ENCODE assay signal across 1 cellular context in the genomic region with DNA sequence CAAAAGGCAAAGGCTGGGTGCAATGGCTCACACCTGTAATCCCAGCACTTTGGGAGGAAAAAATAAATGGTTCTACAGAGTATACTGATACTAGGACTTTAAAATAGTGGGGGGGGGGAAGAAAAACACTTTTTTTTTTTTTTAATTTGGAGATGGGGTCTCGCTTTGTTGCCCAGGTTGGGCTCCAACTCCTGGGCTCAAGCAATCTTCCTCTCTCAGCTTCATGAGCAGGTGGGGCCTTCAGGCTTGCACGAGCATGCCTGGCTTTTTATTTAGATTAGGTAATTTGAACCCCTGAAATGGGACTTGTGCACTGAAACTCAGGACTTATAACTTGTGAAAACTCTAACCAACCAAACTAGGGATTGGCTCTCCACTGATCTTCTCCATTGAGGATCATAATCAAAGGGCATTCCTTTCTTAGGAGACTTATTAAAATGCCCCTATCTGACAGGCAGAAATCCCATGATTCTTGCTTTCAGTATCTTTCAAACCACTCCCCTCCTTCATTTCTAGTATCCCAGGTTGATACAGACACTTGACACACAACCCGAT.
TF ChIP-seq lines count a peak whose summit lies in the region.

No MANE protein-coding gene starts in this region.

TF ChIP-seq in GM12878, 131 proteins besides CTCF, POLR2A, EP300 and RAD21:
- TF ChIP-seq POLR2AphosphoS5 (IDR thresholded peaks at IDR 0.05; ENCODE audit: low read length) = 0 out of 2 replicates have a peak, but pooled peaks have one; percentile 10
- TF ChIP-seq, protein P1, sequence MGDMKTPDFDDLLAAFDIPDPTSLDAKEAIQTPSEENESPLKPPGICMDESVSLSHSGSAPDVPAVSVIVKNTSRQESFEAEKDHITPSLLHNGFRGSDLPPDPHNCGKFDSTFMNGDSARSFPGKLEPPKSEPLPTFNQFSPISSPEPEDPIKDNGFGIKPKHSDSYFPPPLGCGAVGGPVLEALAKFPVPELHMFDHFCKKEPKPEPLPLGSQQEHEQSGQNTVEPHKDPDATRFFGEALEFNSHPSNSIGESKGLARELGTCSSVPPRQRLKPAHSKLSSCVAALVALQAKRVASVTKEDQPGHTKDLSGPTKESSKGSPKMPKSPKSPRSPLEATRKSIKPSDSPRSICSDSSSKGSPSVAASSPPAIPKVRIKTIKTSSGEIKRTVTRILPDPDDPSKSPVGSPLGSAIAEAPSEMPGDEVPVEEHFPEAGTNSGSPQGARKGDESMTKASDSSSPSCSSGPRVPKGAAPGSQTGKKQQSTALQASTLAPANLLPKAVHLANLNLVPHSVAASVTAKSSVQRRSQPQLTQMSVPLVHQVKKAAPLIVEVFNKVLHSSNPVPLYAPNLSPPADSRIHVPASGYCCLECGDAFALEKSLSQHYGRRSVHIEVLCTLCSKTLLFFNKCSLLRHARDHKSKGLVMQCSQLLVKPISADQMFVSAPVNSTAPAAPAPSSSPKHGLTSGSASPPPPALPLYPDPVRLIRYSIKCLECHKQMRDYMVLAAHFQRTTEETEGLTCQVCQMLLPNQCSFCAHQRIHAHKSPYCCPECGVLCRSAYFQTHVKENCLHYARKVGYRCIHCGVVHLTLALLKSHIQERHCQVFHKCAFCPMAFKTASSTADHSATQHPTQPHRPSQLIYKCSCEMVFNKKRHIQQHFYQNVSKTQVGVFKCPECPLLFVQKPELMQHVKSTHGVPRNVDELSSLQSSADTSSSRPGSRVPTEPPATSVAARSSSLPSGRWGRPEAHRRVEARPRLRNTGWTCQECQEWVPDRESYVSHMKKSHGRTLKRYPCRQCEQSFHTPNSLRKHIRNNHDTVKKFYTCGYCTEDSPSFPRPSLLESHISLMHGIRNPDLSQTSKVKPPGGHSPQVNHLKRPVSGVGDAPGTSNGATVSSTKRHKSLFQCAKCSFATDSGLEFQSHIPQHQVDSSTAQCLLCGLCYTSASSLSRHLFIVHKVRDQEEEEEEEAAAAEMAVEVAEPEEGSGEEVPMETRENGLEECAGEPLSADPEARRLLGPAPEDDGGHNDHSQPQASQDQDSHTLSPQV (IDR thresholded peaks at IDR 0.05) = no peak
